In genomic region chr17:7561589-7562207, GRCh38 we compare ENCODE assay signal across 8 cellular contexts. TPM values are rescaled to one million over a fixed set of nuclear protein-coding genes. Genes with fewer than 3 reads are reported as not detected.
A peak's percentile ranks its signal among the peaks of the same experiment; 100 is the strongest.
DNase-seq lines count a peak whose midpoint lies in the region; ATAC-seq and TF ChIP-seq lines count a peak whose summit lies in the region.

SENP3 (plus strand) TSS chr17:7561919; CDS start chr17:7563077, 1,158 bp downstream.

- ATAC-seq in GM21786 (IDR thresholded peaks at IDR 0.05; ENCODE audit: unreplicated experiment) (peak; percentile 49), omental fat pad (ENCODE audit: low FRiP score) (peak; percentile 58)
- ATAC-seq in activated naive CD4-positive, alpha-beta T cell treated with anti-CD3 and anti-CD28 coated beads, Interleukin-2, amount 50 U/mL, for 72 hours, result peak; percentile 84 to 88

- peak within 1 kb of the TSS; percentile 89 to 95 for H3K27ac Mint-ChIP-seq in activated naive CD4-positive, alpha-beta T cell treated with anti-CD3 and anti-CD28 coated beads, Interleukin-2, amount 50 U/mL, for 72 hours

- no peak for TF ChIP-seq CTCF in omental fat pad (IDR thresholded peaks at IDR 0.05)

- DNase-seq in EH (ENCODE audit: low read depth), result peak; percentile 89
- peak; percentile 84 for DNase-seq in LHCN-M2 (ENCODE audit: low read depth)
- peak; percentile 57 for DNase-seq in SKM-1 treated with dmso at 0.1 percent for 144 hours (lab: John Stamatoyannopoulos, UW; ENCODE audit: unreplicated experiment)
- peak; percentile 92 to 94 for DNase-seq in activated naive CD4-positive, alpha-beta T cell treated with anti-CD3 and anti-CD28 coated beads, Interleukin-2, amount 50 U/mL, for 72 hours (ENCODE audit: low spot score in 2 of 2)
- DNase-seq in glomerular endothelial cell (ENCODE audit: extremely low read depth, low read depth, low spot score), result no peak
- DNase-seq in omental fat pad (ENCODE audit: low spot score), result no peak
- DNase-seq in superior temporal gyrus (ENCODE audit: extremely low spot score), result peak; percentile 88

- H3K9me3 Mint-ChIP-seq in activated naive CD4-positive, alpha-beta T cell treated with anti-CD3 and anti-CD28 coated beads, Interleukin-2, amount 50 U/mL, for 72 hours, result no peaks in the 10 kb centered on the region

- H3K36me3 Mint-ChIP-seq in activated naive CD4-positive, alpha-beta T cell treated with anti-CD3 and anti-CD28 coated beads, Interleukin-2, amount 50 U/mL, for 72 hours, result peaks cover 7 to 8% of the 10 kb centered on the region in 2 donors

RNA-seq across cellular contexts. Expression of gene SENP3, which starts in this region (rescaled TPM):
- total RNA-seq in LHCN-M2 (2014; rRNA removed) (108 and 131 TPM in 2 replicates), glomerular endothelial cell (60.7 and 79.5 TPM in 2 replicates), omental fat pad (10 to 100 TPM; 48.9 to 66.7 (median 59.0) TPM)
- polyA plus RNA-seq in LHCN-M2 (2012), result 52.4 TPM
- 10 to 100 TPM; 42.9 to 46.3 TPM for total RNA-seq in activated naive CD4-positive, alpha-beta T cell treated with anti-CD3 and anti-CD28 coated beads, Interleukin-2, amount 50 U/mL, for 72 hours

Comparison
In these comparisons a context has a peak if more than half of its experiments do, and no peak if none do; other contexts are left out.
1. DNase-seq: peak in EH (single experiment), LHCN-M2 (single experiment), SKM-1 treated with dmso at 0.1 percent for 144 hours (single experiment), activated naive CD4-positive, alpha-beta T cell treated with anti-CD3 and anti-CD28 coated beads, Interleukin-2, amount 50 U/mL, for 72 hours (2 of 2) and superior temporal gyrus (single experiment); none in glomerular endothelial cell (single experiment) and omental fat pad (single experiment).
2. Peak in every context shown above with its lines, with median percentiles within 50 percentile points of each other: ATAC-seq.